8 cellular contexts compared by ENCODE assay signal in the genomic region with DNA sequence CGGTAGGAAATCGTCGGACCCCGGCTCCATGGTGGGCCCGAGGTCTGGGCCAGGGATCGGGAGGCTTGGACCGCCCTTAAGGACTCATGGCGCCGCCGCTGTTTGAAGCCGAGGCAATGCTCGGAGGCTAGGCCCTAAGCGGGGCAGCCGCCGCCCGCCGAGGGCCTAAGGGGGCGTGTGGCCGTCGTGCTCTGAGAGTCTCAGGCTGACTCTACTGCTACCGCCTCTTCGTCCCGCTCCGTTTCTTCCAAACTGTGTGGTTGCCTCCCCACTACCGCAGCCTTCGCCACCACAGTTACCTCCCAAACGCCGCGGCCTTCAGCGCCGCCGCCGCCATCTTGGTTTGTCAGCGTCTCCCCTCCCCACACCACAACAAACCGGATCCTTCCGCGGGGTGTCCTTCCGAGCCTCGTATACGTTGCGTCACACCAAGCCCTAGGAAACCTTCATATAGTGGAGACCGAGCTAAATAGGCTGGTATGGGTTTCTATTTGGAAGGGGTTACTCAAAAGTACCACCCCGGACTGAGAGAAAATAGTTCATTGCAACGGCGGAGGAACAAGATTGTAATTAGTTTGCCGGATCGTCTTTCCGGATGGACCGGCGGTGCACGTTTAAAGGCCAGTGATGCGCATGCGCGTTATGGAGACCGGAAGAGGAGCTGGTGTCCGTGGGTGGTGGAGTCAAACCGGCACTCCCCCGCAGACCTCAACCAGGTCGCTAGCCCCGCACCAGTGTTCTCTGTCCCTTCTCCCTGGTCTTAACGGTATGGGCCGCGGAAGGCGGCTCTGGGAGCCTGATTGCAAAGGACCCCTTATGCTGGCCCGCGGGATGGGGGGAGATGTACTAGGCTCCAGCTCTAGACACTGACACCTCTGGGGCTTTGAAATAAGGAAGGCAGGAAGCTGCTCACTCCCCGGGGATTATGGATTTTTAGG. TPM values are rescaled to one million over a fixed set of nuclear protein-coding genes. Genes with fewer than 3 reads are reported as not detected.
DNase-seq lines count a peak whose midpoint lies in the region; ATAC-seq, FAIRE-seq and TF ChIP-seq lines count a peak whose summit lies in the region.

A gene (minus strand): TSS at position 348 of the 938 bp plus-strand sequence. CDS start 318 bp downstream, at position 30.

- ATAC-seq in A549 (peak; percentile 79 to 85), GM18868 (IDR thresholded peaks at IDR 0.05; ENCODE audit: unreplicated experiment) (peak; percentile 74), HG03135 (IDR thresholded peaks at IDR 0.05; ENCODE audit: unreplicated experiment) (peak; percentile 79)

- no peak for TF ChIP-seq EP300 in A549 (IDR thresholded peaks at IDR 0.05)

- TF ChIP-seq CTCF in A549 (IDR thresholded peaks at IDR 0.05) = no peak
- no peak for TF ChIP-seq CTCF in WI38 (IDR thresholded peaks at IDR 0.05; ENCODE audit: low read depth, low read length)
- TF ChIP-seq CTCF in bronchial epithelial cell (IDR thresholded peaks at IDR 0.05; ENCODE audit: insufficient read depth, low read length, severe bottlenecking) = no peak

- H3K36me3 ChIP-seq in bronchial epithelial cell (ENCODE audit: control insufficient read depth, insufficient read depth, low read length) = peaks cover 9% of the 10 kb centered on the region

- CTCF ChIA-PET in A549 (lab: Yijun Ruan, JAX) = no interaction called here

- H3K9me3 ChIP-seq in A549 = no peaks in the 10 kb centered on the region

- H3K4me1 ChIP-seq in A549 = peaks cover 21% of the 10 kb centered on the region; the same call in 2 of the 3 replicates

- POLR2A ChIA-PET in A549 (lab: Yijun Ruan, JAX) = interaction anchor here (0.5 to 1.2 kb wide), 14 partner anchors 11 to 230 kb away, joined by 3 to 8 read pairs (median 4); a partner anchor contains a TSS

- H3K4me2 ChIP-seq in A549 = peak within 1 kb of the TSS; percentile 86

- FAIRE-seq in A549 (lab: Jason Lieb, UNC) (peak; percentile 36), bronchial epithelial cell (lab: Jason Lieb, UNC) (no peak)

- H3K27me3 ChIP-seq in bronchial epithelial cell (ENCODE audit: control insufficient read depth, insufficient read depth, low read length) = no peaks in the 10 kb centered on the region

- no peak for TF ChIP-seq RAD21 in A549 (conservative IDR thresholded peaks at IDR 0.05 in 1 of 2, IDR thresholded peaks at IDR 0.05 in 1 of 2)

- H3K27ac ChIP-seq in A549 = peak within 1 kb of the TSS; percentile 99

- peak; percentile 87 for TF ChIP-seq POLR2A in A549 (IDR thresholded peaks at IDR 0.05; ENCODE audit: low read length)

- under 1% methylated on average over 41 of the region's 67 CpGs for WGBS in A549 (ENCODE audit: missing lambda C conversion rate)

- peak; percentile 92 to 96 for DNase-seq in A549 (ENCODE audit: low read depth in 1 of 2, low spot score in 1 of 2)
- peak; percentile 96 for DNase-seq in NCI-H2227 treated with DMSO at 0.1 percent for 48 hours (lab: John Stamatoyannopoulos, UW)
- DNase-seq in bronchial epithelial cell (ENCODE audit: low read depth) = peak; percentile 69
- DNase-seq in iPS-NIHi7 (ENCODE audit: extremely low spot score) = peak; percentile 96
- peak; percentile 93 for DNase-seq in smooth muscle cell of the brain vasculature (ENCODE audit: low read depth, low spot score)

- H3K4me3 ChIP-seq in A549 = peak within 1 kb of the TSS; percentile 98
- H3K4me3 ChIP-seq in WI38 (ENCODE audit: low read depth, low read length) = peak within 1 kb of the TSS; percentile 94
- peak within 1 kb of the TSS; percentile 83 for H3K4me3 ChIP-seq in bronchial epithelial cell (ENCODE audit: low read depth, low read length)

TF ChIP-seq in A549, 52 proteins besides CTCF, POLR2A, EP300 and RAD21 (continues in another document):
- TF ChIP-seq ZSCAN20 (CRISPR knock-in tag; IDR thresholded peaks at IDR 0.05) (no peak), BHLHE40 (IDR thresholded peaks at IDR 0.05; ENCODE audit: low read depth, low read length) (no peak), MAFK (IDR thresholded peaks at IDR 0.05; ENCODE audit: partially characterized antibody) (no peak), EHMT2 (IDR thresholded peaks at IDR 0.05; ENCODE audit: low read depth) (no peak), RARB (CRISPR knock-in tag; IDR thresholded peaks at IDR 0.05) (no peak), NR3C1 (IDR thresholded peaks at IDR 0.05) (no peak), CEBPB (IDR thresholded peaks at IDR 0.05) (peak in 1 of 2 experiments; percentile 42; a peak in 2 of 4 replicates), RFX5 (IDR thresholded peaks at IDR 0.05) (0 out of 2 replicates have a peak, but pooled peaks have one; percentile 38), HEYL (CRISPR knock-in tag; IDR thresholded peaks at IDR 0.05) (no peak), JUNB (IDR thresholded peaks at IDR 0.05) (no peak), HDAC2 (IDR thresholded peaks at IDR 0.05) (no peak), CBX2 (IDR thresholded peaks at IDR 0.05; ENCODE audit: borderline replicate concordance, low read depth) (no peak), ESRRA (IDR thresholded peaks at IDR 0.05; ENCODE audit: borderline replicate concordance, low read length) (no peak), HOXB5 (CRISPR knock-in tag; IDR thresholded peaks at IDR 0.05) (peak; percentile 70; the same call in 1 of the 2 replicates), SREBF2 (IDR thresholded peaks at IDR 0.05) (no peak), FOSB (CRISPR knock-in tag; IDR thresholded peaks at IDR 0.05) (no peak), MAZ (IDR thresholded peaks at IDR 0.05; ENCODE audit: borderline replicate concordance, low read depth, low read length) (no peak), ZNF302 (CRISPR knock-in tag; IDR thresholded peaks at IDR 0.05) (no peak), HOXA7 (CRISPR knock-in tag; IDR thresholded peaks at IDR 0.05) (no peak), FOXS1 (CRISPR knock-in tag; IDR thresholded peaks at IDR 0.05) (no peak), EHF (CRISPR knock-in tag; IDR thresholded peaks at IDR 0.05) (no peak), NPAS2 (CRISPR knock-in tag; IDR thresholded peaks at IDR 0.05; ENCODE audit: borderline replicate concordance) (no peak), NFE2L2 (conservative IDR thresholded peaks at IDR 0.05; ENCODE audit: low read length) (no peak)
- TF ChIP-seq, protein P1, sequence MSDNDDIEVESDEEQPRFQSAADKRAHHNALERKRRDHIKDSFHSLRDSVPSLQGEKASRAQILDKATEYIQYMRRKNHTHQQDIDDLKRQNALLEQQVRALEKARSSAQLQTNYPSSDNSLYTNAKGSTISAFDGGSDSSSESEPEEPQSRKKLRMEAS (IDR thresholded peaks at IDR 0.05) = no peak; the same call in 1 of the 2 replicates
- TF ChIP-seq, protein P2, sequence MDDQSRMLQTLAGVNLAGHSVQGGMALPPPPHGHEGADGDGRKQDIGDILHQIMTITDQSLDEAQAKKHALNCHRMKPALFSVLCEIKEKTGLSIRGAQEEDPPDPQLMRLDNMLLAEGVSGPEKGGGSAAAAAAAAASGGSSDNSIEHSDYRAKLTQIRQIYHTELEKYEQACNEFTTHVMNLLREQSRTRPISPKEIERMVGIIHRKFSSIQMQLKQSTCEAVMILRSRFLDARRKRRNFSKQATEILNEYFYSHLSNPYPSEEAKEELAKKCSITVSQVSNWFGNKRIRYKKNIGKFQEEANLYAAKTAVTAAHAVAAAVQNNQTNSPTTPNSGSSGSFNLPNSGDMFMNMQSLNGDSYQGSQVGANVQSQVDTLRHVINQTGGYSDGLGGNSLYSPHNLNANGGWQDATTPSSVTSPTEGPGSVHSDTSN (IDR thresholded peaks at IDR 0.05) = peak; percentile 92
- TF ChIP-seq, protein P3, sequence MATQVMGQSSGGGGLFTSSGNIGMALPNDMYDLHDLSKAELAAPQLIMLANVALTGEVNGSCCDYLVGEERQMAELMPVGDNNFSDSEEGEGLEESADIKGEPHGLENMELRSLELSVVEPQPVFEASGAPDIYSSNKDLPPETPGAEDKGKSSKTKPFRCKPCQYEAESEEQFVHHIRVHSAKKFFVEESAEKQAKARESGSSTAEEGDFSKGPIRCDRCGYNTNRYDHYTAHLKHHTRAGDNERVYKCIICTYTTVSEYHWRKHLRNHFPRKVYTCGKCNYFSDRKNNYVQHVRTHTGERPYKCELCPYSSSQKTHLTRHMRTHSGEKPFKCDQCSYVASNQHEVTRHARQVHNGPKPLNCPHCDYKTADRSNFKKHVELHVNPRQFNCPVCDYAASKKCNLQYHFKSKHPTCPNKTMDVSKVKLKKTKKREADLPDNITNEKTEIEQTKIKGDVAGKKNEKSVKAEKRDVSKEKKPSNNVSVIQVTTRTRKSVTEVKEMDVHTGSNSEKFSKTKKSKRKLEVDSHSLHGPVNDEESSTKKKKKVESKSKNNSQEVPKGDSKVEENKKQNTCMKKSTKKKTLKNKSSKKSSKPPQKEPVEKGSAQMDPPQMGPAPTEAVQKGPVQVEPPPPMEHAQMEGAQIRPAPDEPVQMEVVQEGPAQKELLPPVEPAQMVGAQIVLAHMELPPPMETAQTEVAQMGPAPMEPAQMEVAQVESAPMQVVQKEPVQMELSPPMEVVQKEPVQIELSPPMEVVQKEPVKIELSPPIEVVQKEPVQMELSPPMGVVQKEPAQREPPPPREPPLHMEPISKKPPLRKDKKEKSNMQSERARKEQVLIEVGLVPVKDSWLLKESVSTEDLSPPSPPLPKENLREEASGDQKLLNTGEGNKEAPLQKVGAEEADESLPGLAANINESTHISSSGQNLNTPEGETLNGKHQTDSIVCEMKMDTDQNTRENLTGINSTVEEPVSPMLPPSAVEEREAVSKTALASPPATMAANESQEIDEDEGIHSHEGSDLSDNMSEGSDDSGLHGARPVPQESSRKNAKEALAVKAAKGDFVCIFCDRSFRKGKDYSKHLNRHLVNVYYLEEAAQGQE (IDR thresholded peaks at IDR 0.05) = no peak

RNA-seq across cellular contexts. Expression of the gene that starts here (rescaled TPM):
- 66.8 and 82.0 TPM in 2 replicates for polyA plus RNA-seq in A549 (2011; rRNA removed)
- 39.3 and 51.0 TPM in 2 replicates for polyA plus RNA-seq in A549 (2012; cell fraction: cytosol; rRNA removed)
- polyA plus RNA-seq in A549 (2012; cell fraction: nucleus; rRNA removed) = 109 and 122 TPM in 2 replicates
- 43.9 to 48.9 TPM (median 46.5 TPM) in 3 replicates for polyA plus RNA-seq in A549 (2017; fragmentation: RNase III; extraction: RNeasy Plus Mini Kit Qiagen cat#74134 plus additional on column Dnase treatment)
- 145 and 151 TPM in 2 replicates for polyA minus RNA-seq in A549 (2011; rRNA and poly(A)+ RNA removed)
- 64.5 and 151 TPM in 2 replicates for total RNA-seq in bronchial epithelial cell

Comparison
In these comparisons a context has a peak if more than half of its experiments do, and no peak if none do; other contexts are left out.
1. Peak in every context shown above with its lines: DNase-seq, ATAC-seq, H3K4me3 ChIP-seq and H3K27ac ChIP-seq.